20 cellular contexts compared by ENCODE assay signal in the genomic region with DNA sequence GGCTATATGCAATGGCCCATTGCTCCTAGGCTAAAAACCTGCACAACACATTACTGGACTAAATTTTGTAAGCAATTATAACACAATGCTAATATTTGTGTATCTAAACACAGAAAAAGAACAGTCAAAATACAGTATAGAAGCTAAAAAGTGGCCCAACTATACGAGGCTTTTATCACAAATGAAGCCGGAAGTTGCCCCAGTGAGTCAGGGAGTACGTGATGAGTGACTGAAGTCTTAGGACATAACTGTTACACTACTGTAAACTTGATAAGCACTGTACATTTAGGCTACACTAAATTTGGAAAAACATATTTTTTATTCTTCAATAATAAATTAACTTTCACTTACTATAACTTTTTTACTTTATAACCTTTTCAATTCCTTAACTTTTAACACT.
"Had no signal": no experiment of that assay in that cellular context is flagged by ENCODE, and none has a peak within 500 bp of the region (broad histone marks: within the 10 kb centered on the region; RNA-seq: fewer than 3 reads in every experiment).

No MANE protein-coding gene starts in this region.

- H3K4me3 ChIP-seq: esophagus muscularis mucosa, lung, sigmoid colon, spleen, upper lobe of right lung had no signal

- DNase-seq: activated CD4-positive, alpha-beta T cell treated with anti-CD3 and anti-CD28 coated beads, Interleukin-2, amount 10 ng/mL, durations not matched to agents 24 days and 14 days; activated CD8-positive, alpha-beta T cell treated with anti-CD3 and anti-CD28 coated beads for 36 hours; activated naive CD4-positive, alpha-beta T cell treated with anti-CD3 and anti-CD28 coated beads for 36 hours; activated T-cell treated with anti-CD3 and anti-CD28 coated beads, Interleukin-2, amount 50 U/mL, for 1 hour; aorta; brain microvascular endothelial cell; cerebellar nuclear complex; effector CD4-positive, alpha-beta T cell; foreskin keratinocyte; hippocampal formation; nephron progenitor cell; nucleus accumbens; sigmoid colon; spleen; stimulated activated naive B cell treated with anti-CD40 and anti-IgM and Interleukin-4, amounts not matched to agents 10 μg/mL and 1 μg/mL and 100 μg/mL, for 72 hours; upper lobe of right lung had no signal

- H3K27me3 ChIP-seq: brain microvascular endothelial cell, esophagus muscularis mucosa, foreskin keratinocyte, sigmoid colon, spleen, upper lobe of right lung had no signal

- H3K4me1 ChIP-seq: esophagus muscularis mucosa, foreskin keratinocyte, sigmoid colon, spleen, upper lobe of right lung had no signal

- FAIRE-seq: keratinocyte, TTC549 had no signal

- H3K9me3 ChIP-seq: esophagus muscularis mucosa, sigmoid colon, spleen, upper lobe of right lung had no signal

- ATAC-seq: activated CD8-positive, alpha-beta T cell treated with anti-CD3 and anti-CD28 coated beads for 36 hours; foreskin keratinocyte; stimulated activated naive B cell treated with anti-CD40 and anti-IgM and Interleukin-4, amounts not matched to agents 10 μg/mL and 1 μg/mL and 100 μg/mL, for 72 hours; upper lobe of right lung had no signal

- H3K36me3 ChIP-seq: brain microvascular endothelial cell, esophagus muscularis mucosa, sigmoid colon, spleen, upper lobe of right lung had no signal

- H3K27ac ChIP-seq: brain microvascular endothelial cell, esophagus muscularis mucosa, foreskin keratinocyte, sigmoid colon, spleen, upper lobe of right lung had no signal
